In the genomic region with DNA sequence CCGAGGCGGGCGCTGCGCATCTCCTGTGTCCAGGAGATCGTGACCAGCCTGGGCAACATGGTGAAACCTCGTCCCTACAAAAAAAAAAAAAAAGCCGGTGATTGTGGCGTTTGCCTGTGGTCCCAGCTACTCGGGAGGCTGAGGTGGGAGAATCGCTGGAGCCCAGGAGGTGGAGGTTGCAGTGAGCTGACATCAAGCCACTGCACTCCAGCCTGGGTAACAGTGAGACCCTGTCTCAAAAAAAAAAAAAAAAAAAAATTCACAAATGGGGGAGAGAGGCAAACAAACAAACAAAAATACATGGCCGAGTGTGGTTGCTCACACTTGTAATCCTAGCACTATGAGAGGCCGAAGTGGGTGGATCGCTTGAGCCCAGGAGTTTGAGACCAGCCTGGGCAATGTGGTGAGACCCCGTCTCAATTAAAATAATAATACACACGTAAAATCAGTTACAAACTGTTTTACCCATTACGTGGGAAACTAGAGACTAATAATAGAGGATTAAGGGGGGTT, we compare ENCODE assay signal across 9 cellular contexts. TPM values are rescaled to one million over a fixed set of nuclear protein-coding genes. Genes with fewer than 3 reads are reported as not detected.
DNase-seq lines count a peak whose midpoint lies in the region; ATAC-seq, FAIRE-seq and TF ChIP-seq lines count a peak whose summit lies in the region.
"Had no signal": no experiment of that assay in that cellular context is flagged by ENCODE, and none has a peak within 500 bp of the region (broad histone marks: within the 10 kb centered on the region; RNA-seq: fewer than 3 reads in every experiment).

No MANE protein-coding gene starts in this region.

- no peaks in the 10 kb centered on the region for H3K27me3 ChIP-seq in effector memory CD4-positive, alpha-beta T cell (replicated peaks; ENCODE audit: control insufficient read depth, insufficient read depth, low read length, poor library complexity, severe bottlenecking)

- peak overlapping the region; percentile 76 for H3K27ac ChIP-seq in effector memory CD4-positive, alpha-beta T cell (ENCODE audit: insufficient read depth, low read length, poor library complexity, severe bottlenecking)

- TF ChIP-seq CTCF in CD14-positive monocyte (IDR thresholded peaks at IDR 0.05) (no peak), neural crest cell (conservative IDR thresholded peaks at IDR 0.05) (no peak)

- H3K27ac Mint-ChIP-seq in CD14-positive monocyte (peak overlapping the region; percentile 97 to 100 (median 98)), neural crest cell (ENCODE audit: unreplicated experiment) (peak overlapping the region; percentile 99)

- DNase-seq in CD14-positive monocyte (ENCODE audit: low spot score), result no peak
- peak; percentile 15 for DNase-seq in NCI-H69 (lab: John Stamatoyannopoulos, UW)
- DNase-seq in effector memory CD4-positive, alpha-beta T cell, result no peak
- no peak for DNase-seq in neural crest cell (ENCODE audit: low read depth, low spot score)
- DNase-seq in urothelium cell line (ENCODE audit: low spot score), result no peak

- H3K4me3 ChIP-seq in effector memory CD4-positive, alpha-beta T cell (ENCODE audit: insufficient read depth, low read depth, low read length, poor library complexity, severe bottlenecking), result peak overlapping the region; percentile 99

- no peaks in the 10 kb centered on the region for H3K9me3 ChIP-seq in effector memory CD4-positive, alpha-beta T cell (ENCODE audit: control insufficient read depth, low read length)

- H3K4me1 Mint-ChIP-seq in CD14-positive monocyte, result peaks cover 38% of the 10 kb centered on the region
- peaks cover 38% of the 10 kb centered on the region for H3K4me1 Mint-ChIP-seq in neural crest cell

- ATAC-seq in GM18511 (IDR thresholded peaks at IDR 0.05; ENCODE audit: unreplicated experiment) (no peak), GM18498 (IDR thresholded peaks at IDR 0.05; ENCODE audit: unreplicated experiment) (no peak), GM18502 (IDR thresholded peaks at IDR 0.05; ENCODE audit: poor library complexity, unreplicated experiment) (no peak)

- H3K4me3 Mint-ChIP-seq in CD14-positive monocyte (peak overlapping the region; percentile 97 to 100), neural crest cell (peak overlapping the region; percentile 99)

- H3K27me3 Mint-ChIP-seq in CD14-positive monocyte (ENCODE audit: low read depth in 3 of 3) (no peaks in the 10 kb centered on the region), neural crest cell (ENCODE audit: low read depth) (peaks cover 4% of the 10 kb centered on the region)

- FAIRE-seq in urothelium cell line (lab: Jason Lieb, UNC), result no peak

- H3K36me3 ChIP-seq in effector memory CD4-positive, alpha-beta T cell (ENCODE audit: control insufficient read depth, insufficient read depth, low read length), result peaks cover 8% of the 10 kb centered on the region

- H3K4me1 ChIP-seq in effector memory CD4-positive, alpha-beta T cell (ENCODE audit: control insufficient read depth, insufficient read depth, low read length, poor library complexity, severe bottlenecking), result peaks cover 13% of the 10 kb centered on the region

- H3K36me3 Mint-ChIP-seq in CD14-positive monocyte (peaks cover 15 to 18% of the 10 kb centered on the region in 2 donors), neural crest cell (ENCODE audit: low read depth) (no peaks in the 10 kb centered on the region)

- intact Hi-C loops in CD14-positive monocyte (cut with micrococcal nuclease), result loop anchor here (5.0 to 10.0 kb wide), 5 partner anchors 40 to 222 kb away; partner anchors contain the start of genes FLVCR1 (in 2 of the 2) and ANGEL2 (in 1 of the 2)

- H3K9me3 Mint-ChIP-seq in CD14-positive monocyte (peaks cover 0 to 7% (median 0%) of the 10 kb centered on the region in 7 donors), neural crest cell (no peaks in the 10 kb centered on the region)

RNA-seq across cellular contexts. Expression of gene TATDN3, which starts 0.8 kb away (rescaled TPM):
- 10 to 100 TPM; 31.4 to 34.3 TPM for polyA plus RNA-seq in CD14-positive monocyte
- 14.2 and 15.1 TPM in 2 replicates for total RNA-seq in neural crest cell

RNA-seq across cellular contexts. Expression of gene NSL1, which starts 0.9 kb away (rescaled TPM):
- polyA plus RNA-seq in CD14-positive monocyte, result 10 to 100 TPM; 62.3 to 80.3 TPM
- total RNA-seq in neural crest cell, result 63.0 and 64.7 TPM in 2 replicates

RNA-seq across cellular contexts. Expression of gene SPATA45, which starts 55.0 kb away (rescaled TPM):
- not detected for polyA plus RNA-seq in CD14-positive monocyte
- 0.68 and 1.3 TPM in 2 replicates for total RNA-seq in neural crest cell
- polyA plus RNA-seq: adipose tissue had no signal
